Comparison of ENCODE assay signal across 8 cellular contexts in the genomic region with DNA sequence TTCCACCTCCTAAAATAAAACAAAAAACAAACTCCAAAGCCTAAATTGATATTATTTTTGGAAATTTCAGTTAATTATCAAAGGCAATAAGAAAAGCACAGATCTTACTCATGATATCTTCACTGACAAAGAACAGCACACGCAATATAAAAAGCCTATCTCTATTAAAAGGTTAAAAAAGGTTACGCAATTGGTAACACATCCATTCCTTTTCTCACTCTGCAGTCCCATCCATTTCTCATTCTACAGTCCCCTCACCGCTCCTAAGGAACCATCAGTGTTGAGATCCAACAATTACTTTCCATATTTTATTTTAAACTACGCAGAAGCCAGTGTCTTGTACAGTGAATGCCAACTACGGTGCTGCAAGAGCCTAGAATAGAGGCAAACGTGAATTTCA. TPM values are rescaled to one million over a fixed set of nuclear protein-coding genes. Genes with fewer than 3 reads are reported as not detected.
A peak's percentile ranks its signal among the peaks of the same experiment; 100 is the strongest.
DNase-seq lines count a peak whose midpoint lies in the region; ATAC-seq and TF ChIP-seq lines count a peak whose summit lies in the region.

No MANE protein-coding gene starts in this region.

- H3K4me3 ChIP-seq in GM08714 (ENCODE audit: low read length) (peak overlapping the region; percentile 96), Peyer's patch (peak overlapping the region in 3 of 4 donors; percentile 89 to 94 (median 91)), esophagus squamous epithelium (peak overlapping the region; percentile 71 to 99 (median 92)), retinal pigment epithelial cell (ENCODE audit: low read length) (peak overlapping the region; percentile 96), adrenal gland (peak overlapping the region in 1 of 4 donors; percentile 88)

- TF ChIP-seq POLR2A in Peyer's patch (IDR thresholded peaks at IDR 0.05) (no peak), esophagus squamous epithelium (IDR thresholded peaks at IDR 0.05) (no peak), adrenal gland (IDR thresholded peaks at IDR 0.05) (no peak)

- 70 to 73% methylated on average over 6 of the region's 6 CpGs for whole genome bisulfite sequencing in esophagus squamous epithelium, 2 donors
- WGBS in adrenal gland, 4 donors, result 47 to 55% (median 50%) methylated on average over 6 of the region's 6 CpGs

- H3K4me1 ChIP-seq in Peyer's patch (peaks cover 0 to 22% (median 2%) of the 10 kb centered on the region in 4 donors), esophagus squamous epithelium (peaks cover 12 to 37% (median 14%) of the 10 kb centered on the region in 3 donors), adrenal gland (replicated peaks in 1 of 2) (peaks cover 21 to 54% of the 10 kb centered on the region in 2 donors)

- TF ChIP-seq CTCF in Peyer's patch (IDR thresholded peaks at IDR 0.05) (no peak), esophagus squamous epithelium (IDR thresholded peaks at IDR 0.05) (no peak), retinal pigment epithelial cell (conservative IDR thresholded peaks at IDR 0.05; ENCODE audit: low read depth, low read length) (no peak), adrenal gland (IDR thresholded peaks at IDR 0.05) (no peak)

- H3K36me3 ChIP-seq in Peyer's patch (peaks cover 0 to 24% (median 0%) of the 10 kb centered on the region in 3 donors), esophagus squamous epithelium (peaks cover 0 to 34% (median 0%) of the 10 kb centered on the region in 3 donors), adrenal gland (replicated peaks in 1 of 2) (peaks cover 0 to 28% of the 10 kb centered on the region in 2 donors)

- H3K27ac ChIP-seq in Peyer's patch (no peak overlapping the region), esophagus squamous epithelium (no peak overlapping the region), adrenal gland (no peak overlapping the region)

- H3K27me3 ChIP-seq in Peyer's patch, result no peaks in the 10 kb centered on the region
- no peaks in the 10 kb centered on the region for H3K27me3 ChIP-seq in esophagus squamous epithelium
- H3K27me3 ChIP-seq in adrenal gland, result no peaks in the 10 kb centered on the region

- intact Hi-C loops in esophagus squamous epithelium (cut with DNase I), result no loop called here
- intact Hi-C loops in adrenal gland (cut with DNase I), result no loop called here

- no peak for ATAC-seq in HG03442 (IDR thresholded peaks at IDR 0.05; ENCODE audit: unreplicated experiment)

- H3K9me3 ChIP-seq in Peyer's patch, result no peaks in the 10 kb centered on the region
- no peaks in the 10 kb centered on the region for H3K9me3 ChIP-seq in esophagus squamous epithelium
- no peaks in the 10 kb centered on the region for H3K9me3 ChIP-seq in adrenal gland (replicated peaks in 1 of 3)

- DNase-seq in Peyer's patch (no peak), esophagus squamous epithelium (lab: John Stamatoyannopoulos, UW) (no peak), retinal pigment epithelial cell (ENCODE audit: low read depth) (no peak), NCI-H345 treated with DMSO at 0.1 percent for 48 hours (lab: John Stamatoyannopoulos, UW; ENCODE audit: unreplicated experiment) (no peak), adrenal gland (no peak)
- no peak for DNase-seq in central memory CD4-positive, alpha-beta T cell

RNA-seq across cellular contexts. Expression of a gene that starts 1.3 kb away (rescaled TPM):
- total RNA-seq in Peyer's patch, result 100 to 1,000 TPM in 2 of 4 donors, 10 to 100 TPM in 2; 55.3 to 172 (median 118) TPM
- total RNA-seq in esophagus squamous epithelium, result 100 to 1,000 TPM; 122 to 429 (median 309) TPM
- total RNA-seq in adrenal gland, result 100 to 1,000 TPM in 6 of 8 donors, 10 to 100 TPM in 2; 87.9 to 311 (median 137) TPM
- polyA plus RNA-seq in adrenal gland, result 100 to 1,000 TPM; 153 to 331 (median 168) TPM
